20 cellular contexts compared by ENCODE assay signal in the genomic region with DNA sequence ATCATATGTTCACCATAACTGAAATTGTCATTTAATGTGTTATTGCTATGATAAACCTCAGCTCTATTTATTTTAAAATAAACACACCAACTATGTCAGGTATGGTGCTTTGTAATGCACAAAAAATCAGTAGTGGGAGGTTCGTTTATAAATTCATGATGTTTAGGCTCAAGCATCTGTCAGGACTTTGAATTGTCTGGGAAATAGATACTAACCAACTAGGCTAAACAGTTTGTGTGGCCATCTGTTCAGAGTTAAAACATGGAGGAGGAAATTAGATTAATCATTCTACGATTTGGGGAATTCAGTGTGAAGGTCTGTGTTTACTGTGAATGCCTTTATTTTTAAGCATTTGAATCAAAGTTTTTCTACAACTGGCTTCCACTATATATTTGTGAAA.
DNase-seq lines count a peak whose midpoint lies in the region; ATAC-seq and TF ChIP-seq lines count a peak whose summit lies in the region.
"Had no signal": no experiment of that assay in that cellular context is flagged by ENCODE, and none has a peak within 500 bp of the region (broad histone marks: within the 10 kb centered on the region; RNA-seq: fewer than 3 reads in every experiment).

No MANE protein-coding gene starts in this region.

- no peak overlapping the region for H3K4me3 ChIP-seq in AG10803 (ENCODE audit: low read length)
- no peak overlapping the region for H3K4me3 ChIP-seq in CD4-positive, alpha-beta memory T cell (ENCODE audit: low read length in 2 of 2)

- no peaks in the 10 kb centered on the region for H3K36me3 ChIP-seq in CD4-positive, alpha-beta memory T cell (ENCODE audit: insufficient read depth, low read length)

- TF ChIP-seq CTCF in AG10803 (conservative IDR thresholded peaks at IDR 0.05; ENCODE audit: low read length), result no peak

- intact Hi-C loops in CD4-positive, alpha-beta memory T cell (cut with micrococcal nuclease), result no loop called here

- H3K9me3 Mint-ChIP-seq in CD4-positive, alpha-beta memory T cell, result peaks cover 0 to 11% (median 6%) of the 10 kb centered on the region in 8 donors

- no peak for ATAC-seq in GM18909 (IDR thresholded peaks at IDR 0.05; ENCODE audit: poor library complexity, unreplicated experiment)
- ATAC-seq: Panc1 had no signal

- no peaks in the 10 kb centered on the region for H3K4me1 ChIP-seq in CD4-positive, alpha-beta memory T cell (ENCODE audit: insufficient read depth, low read length)

- H3K4me3 Mint-ChIP-seq in CD4-positive, alpha-beta memory T cell, result no peak overlapping the region
- H3K4me3 Mint-ChIP-seq: CD4-positive, CD25-positive, alpha-beta regulatory T cell had no signal

- no peaks in the 10 kb centered on the region for H3K27me3 ChIP-seq in CD4-positive, alpha-beta memory T cell (ENCODE audit: insufficient read depth, low read length)

- DNase-seq in AG10803 (ENCODE audit: low read depth) (peak; percentile 59), GM03348 (ENCODE audit: low spot score) (peak; percentile 31), NCI-H446 treated with DMSO at 0.1 percent for 48 hours (lab: John Stamatoyannopoulos, UW) (peak; percentile 42), dedifferentiated amniotic fluid mesenchymal stem cell (ENCODE audit: extremely low spot score) (peak; percentile 31), NCI-H1105 treated with DMSO at 0.1 percent for 48 hours (lab: John Stamatoyannopoulos, UW) (no peak), DMS79 (lab: John Stamatoyannopoulos, UW) (no peak)
- DNase-seq in CD4-positive, alpha-beta memory T cell, result no peak
- DNase-seq: CD4-positive, CD25-positive, alpha-beta regulatory T cell; COR-L47; Kasumi-1; NCI-H1417; NCI-H187 treated with DMSO at 0.1 percent for 48 hours; NCI-H2107; NCI-H345; NCI-H526 treated with DMSO at 0.1 percent for 48 hours; NK-92 treated with Interleukin-12 subunit alpha and Interleukin-12 subunit beta, amount 100 ng/mL, for 24 hours; SIG-M5; T-helper 1 cell had no signal

- POLR2A ChIA-PET in CD4-positive, alpha-beta memory T cell (lab: Charles Lee; ENCODE audit: partially characterized antibody), result no interaction called here

- H3K9me3 ChIP-seq in CD4-positive, alpha-beta memory T cell (ENCODE audit: control insufficient read depth in 1 of 2, low read length in 2 of 2), result no peaks in the 10 kb centered on the region

- H3K27me3 Mint-ChIP-seq in CD4-positive, alpha-beta memory T cell, result peaks cover 0 to 4% of the 10 kb centered on the region in 2 donors
- H3K27me3 Mint-ChIP-seq: CD4-positive, CD25-positive, alpha-beta regulatory T cell had no signal

- no peak overlapping the region for H3K27ac Mint-ChIP-seq in CD4-positive, alpha-beta memory T cell
- H3K27ac Mint-ChIP-seq: CD4-positive, CD25-positive, alpha-beta regulatory T cell had no signal

- no peak overlapping the region for H3K27ac ChIP-seq in CD4-positive, alpha-beta memory T cell (ENCODE audit: low read depth, low read length)

- H3K4me1 Mint-ChIP-seq in CD4-positive, alpha-beta memory T cell, result no peaks in the 10 kb centered on the region
- H3K4me1 Mint-ChIP-seq: CD4-positive, CD25-positive, alpha-beta regulatory T cell had no signal

- no peaks in the 10 kb centered on the region for H3K36me3 Mint-ChIP-seq in CD4-positive, alpha-beta memory T cell
- H3K36me3 Mint-ChIP-seq: CD4-positive, CD25-positive, alpha-beta regulatory T cell had no signal

- CTCF ChIA-PET in CD4-positive, alpha-beta memory T cell (lab: Charles Lee; ENCODE audit: partially characterized antibody), result no interaction called here

Comparison
In these comparisons a context has a peak if more than half of its experiments do, and no peak if none do; other contexts are left out.
1. DNase-seq: peak in AG10803 (single experiment), GM03348 (single experiment), NCI-H446 treated with DMSO at 0.1 percent for 48 hours (single experiment) and dedifferentiated amniotic fluid mesenchymal stem cell (single experiment); none in NCI-H1105 treated with DMSO at 0.1 percent for 48 hours (single experiment), CD4-positive, alpha-beta memory T cell (0 of 5) and DMS79 (single experiment).